Comparison of ENCODE assay signal across 10 cellular contexts in genomic region chr9:113416149-113416726, GRCh38. TPM values are rescaled to one million over a fixed set of nuclear protein-coding genes. Genes with fewer than 3 reads are reported as not detected.
DNase-seq lines count a peak whose midpoint lies in the region; ATAC-seq and TF ChIP-seq lines count a peak whose summit lies in the region.
"Had no signal": no experiment of that assay in that cellular context is flagged by ENCODE, and none has a peak within 500 bp of the region (broad histone marks: within the 10 kb centered on the region; RNA-seq: fewer than 3 reads in every experiment).

No MANE protein-coding gene starts in this region.

- peak overlapping the region; percentile 70 for H3K9ac ChIP-seq in OCI-LY3 (ENCODE audit: low read length)

- no peaks in the 10 kb centered on the region for H3K79me2 ChIP-seq in OCI-LY3 (ENCODE audit: low read length)

- H3K27ac Mint-ChIP-seq in nephron progenitor cell, result no peak overlapping the region
- H3K27ac Mint-ChIP-seq in CD4-positive, alpha-beta T cell, result no peak overlapping the region
- H3K27ac Mint-ChIP-seq in MCF 10A (ENCODE audit: low read depth, unreplicated experiment), result no peak overlapping the region

- POLR2A ChIA-PET in CD4-positive, alpha-beta T cell (lab: Charles Lee), result no interaction called here
- POLR2A ChIA-PET in MCF 10A (lab: Yijun Ruan, JAX), result interaction anchor here (0.7 kb wide), 1 partner anchor 66 kb away, joined by 4 read pairs; no protein-coding TSS in a partner anchor

- H3K4me3 Mint-ChIP-seq in nephron progenitor cell (no peak overlapping the region), MCF 10A (ENCODE audit: unreplicated experiment) (no peak overlapping the region)
- no peak overlapping the region for H3K4me3 Mint-ChIP-seq in CD4-positive, alpha-beta T cell

- peak overlapping the region; percentile 83 for H2AFZ ChIP-seq in OCI-LY3 (ENCODE audit: low read depth, low read length)

- H3K9me3 Mint-ChIP-seq in nephron progenitor cell, result no peaks in the 10 kb centered on the region
- H3K9me3 Mint-ChIP-seq in CD4-positive, alpha-beta T cell, result no peaks in the 10 kb centered on the region
- no peaks in the 10 kb centered on the region for H3K9me3 Mint-ChIP-seq in MCF 10A (ENCODE audit: unreplicated experiment)

- ATAC-seq in GM19324 (IDR thresholded peaks at IDR 0.05; ENCODE audit: low FRiP score, unreplicated experiment) (peak; percentile 97), HG02973 (IDR thresholded peaks at IDR 0.05; ENCODE audit: unreplicated experiment) (peak; percentile 96)
- no peak for ATAC-seq in CD4-positive, alpha-beta T cell (ENCODE audit: poor library complexity)

- no peaks in the 10 kb centered on the region for H3K36me3 ChIP-seq in OCI-LY3 (replicated peaks; ENCODE audit: low read depth, low read length)

- CTCF ChIA-PET in CD4-positive, alpha-beta T cell (lab: Charles Lee), result interaction anchor here (0.8 kb wide), 1 partner anchor 241 kb away, joined by 3 read pairs; no protein-coding TSS in a partner anchor
- CTCF ChIA-PET in MCF 10A (lab: Yijun Ruan, JAX), result interaction anchor here (0.6 to 1.4 kb wide), 4 partner anchors 11 to 666 kb away, joined by 3 to 5 read pairs (median 4); no protein-coding TSS in a partner anchor

- H3K27me3 ChIP-seq in OCI-LY3 (ENCODE audit: low read depth, low read length), result no peaks in the 10 kb centered on the region
- H3K27me3 ChIP-seq in CD4-positive, alpha-beta T cell (ENCODE audit: control insufficient read depth, insufficient read depth, low read length), result no peaks in the 10 kb centered on the region

- H3K4me1 ChIP-seq in OCI-LY3 (ENCODE audit: low read length), result peaks cover 49% of the 10 kb centered on the region

- peak overlapping the region; percentile 96 for H3K27ac ChIP-seq in OCI-LY3 (ENCODE audit: low read length)
- H3K27ac ChIP-seq in CD4-positive, alpha-beta T cell (ENCODE audit: low read depth, low read length), result no peak overlapping the region
- H3K27ac ChIP-seq: RWPE1 had no signal

- intact Hi-C loops in CD4-positive, alpha-beta T cell (cut with DNase I, micrococcal nuclease), result loop anchor here in 1 of 2 experiments (10.0 kb wide), 1 partner anchor 1199 kb away; the partner anchor contains the start of gene TMEM268
- intact Hi-C loops in MCF 10A (cut with micrococcal nuclease), result no loop called here

- H3K9me3 ChIP-seq in OCI-LY3 (ENCODE audit: insufficient read depth, low read length), result no peaks in the 10 kb centered on the region
- no peaks in the 10 kb centered on the region for H3K9me3 ChIP-seq in CD4-positive, alpha-beta T cell (ENCODE audit: control insufficient read depth, low read length)

- TF ChIP-seq CTCF in OCI-LY3 (IDR thresholded peaks at IDR 0.05; ENCODE audit: low read depth, low read length) (no peak), nephron progenitor cell (IDR thresholded peaks at IDR 0.05) (no peak), MCF 10A (IDR thresholded peaks at IDR 0.05; ENCODE audit: unreplicated experiment) (no peak)
- no peak for TF ChIP-seq CTCF in CD4-positive, alpha-beta T cell (IDR thresholded peaks at IDR 0.05)

- peak overlapping the region; percentile 80 for H3K4me2 ChIP-seq in OCI-LY3 (ENCODE audit: low read length)

- DNase-seq in Ammon's horn (ENCODE audit: low spot score), result peak; percentile 48
- no peak for DNase-seq in nephron progenitor cell
- DNase-seq in CD4-positive, alpha-beta T cell, result no peak
- DNase-seq in MCF 10A (ENCODE audit: unreplicated experiment), result no peak
- DNase-seq in G401 (ENCODE audit: low spot score), result no peak

- no peaks in the 10 kb centered on the region for H3K36me3 Mint-ChIP-seq in nephron progenitor cell (ENCODE audit: low read depth)
- no peaks in the 10 kb centered on the region for H3K36me3 Mint-ChIP-seq in CD4-positive, alpha-beta T cell (ENCODE audit: low read depth)
- H3K36me3 Mint-ChIP-seq in MCF 10A (ENCODE audit: insufficient read depth, unreplicated experiment), result no peaks in the 10 kb centered on the region

- peak overlapping the region; percentile 44 for H3K4me3 ChIP-seq in OCI-LY3 (ENCODE audit: low read length)

- H4K20me1 ChIP-seq in OCI-LY3 (ENCODE audit: insufficient read depth, low read length), result no peaks in the 10 kb centered on the region

- H3K27me3 Mint-ChIP-seq in nephron progenitor cell (ENCODE audit: low read depth, poor library complexity), result no peaks in the 10 kb centered on the region
- no peaks in the 10 kb centered on the region for H3K27me3 Mint-ChIP-seq in CD4-positive, alpha-beta T cell
- H3K27me3 Mint-ChIP-seq in MCF 10A (ENCODE audit: insufficient read depth, unreplicated experiment), result no peaks in the 10 kb centered on the region

- in situ Hi-C loops in G401 (cut with HindIII; ENCODE audit: low sequenced_read_pairs), result no loop called here

- peaks cover 5% of the 10 kb centered on the region for H3K4me1 Mint-ChIP-seq in nephron progenitor cell
- no peaks in the 10 kb centered on the region for H3K4me1 Mint-ChIP-seq in CD4-positive, alpha-beta T cell (ENCODE audit: low read depth)
- no peaks in the 10 kb centered on the region for H3K4me1 Mint-ChIP-seq in MCF 10A (ENCODE audit: insufficient read depth, unreplicated experiment)

- no TSS peak for BruUV-seq in MCF 10A (replicated peaks; lab: Mats Ljungman, UMichigan)

RNA-seq across cellular contexts. Expression of gene C9orf43, which starts 5.7 kb away (rescaled TPM):
- under 1 TPM; 0.60 to 0.95 TPM for total RNA-seq in CD4-positive, alpha-beta T cell
- 0.84 and 1.1 TPM in 2 replicates for total RNA-seq in MCF 10A (2022)
- total RNA-seq in G401 (2014; rRNA removed; shearing (Covaris generic)), result 1.3 TPM in 1 of 2 replicates, not detected in the other
- total RNA-seq: epithelial cell of proximal tubule had no signal

RNA-seq across cellular contexts. Expression of gene POLE3, which starts 5.8 kb away (rescaled TPM):
- total RNA-seq in CD4-positive, alpha-beta T cell, result 10 to 100 TPM; 63.6 to 64.9 TPM
- total RNA-seq in MCF 10A (2022), result 51.8 and 54.0 TPM in 2 replicates
- total RNA-seq in G401 (2014; rRNA removed; shearing (Covaris generic)), result 94.5 and 116 TPM in 2 replicates

RNA-seq across cellular contexts. Expression of gene ALAD, which starts 15.2 kb away (rescaled TPM):
- total RNA-seq in CD4-positive, alpha-beta T cell, result 10 to 100 TPM; 14.5 to 15.0 TPM
- total RNA-seq in MCF 10A (2022), result 6.6 and 7.8 TPM in 2 replicates
- total RNA-seq in G401 (2014; rRNA removed; shearing (Covaris generic)), result 11.3 and 13.7 TPM in 2 replicates

RNA-seq across cellular contexts. Expression of gene HDHD3, which starts 39.5 kb away (rescaled TPM):
- total RNA-seq in CD4-positive, alpha-beta T cell, result 10 to 100 TPM; 12.8 to 13.2 TPM
- 10.1 and 11.5 TPM in 2 replicates for total RNA-seq in MCF 10A (2022)
- total RNA-seq in G401 (2014; rRNA removed; shearing (Covaris generic)), result 26.1 and 26.3 TPM in 2 replicates

RNA-seq across cellular contexts. Expression of gene RGS3, which starts 47.3 kb away (rescaled TPM):
- total RNA-seq in CD4-positive, alpha-beta T cell, result 1 to 10 TPM; 6.1 to 7.5 TPM
- 32.1 and 34.8 TPM in 2 replicates for total RNA-seq in MCF 10A (2022)
- total RNA-seq in G401 (2014; rRNA removed; shearing (Covaris generic)), result 117 and 144 TPM in 2 replicates
